ENCODE assay signal across 8 cellular contexts in the genomic region with DNA sequence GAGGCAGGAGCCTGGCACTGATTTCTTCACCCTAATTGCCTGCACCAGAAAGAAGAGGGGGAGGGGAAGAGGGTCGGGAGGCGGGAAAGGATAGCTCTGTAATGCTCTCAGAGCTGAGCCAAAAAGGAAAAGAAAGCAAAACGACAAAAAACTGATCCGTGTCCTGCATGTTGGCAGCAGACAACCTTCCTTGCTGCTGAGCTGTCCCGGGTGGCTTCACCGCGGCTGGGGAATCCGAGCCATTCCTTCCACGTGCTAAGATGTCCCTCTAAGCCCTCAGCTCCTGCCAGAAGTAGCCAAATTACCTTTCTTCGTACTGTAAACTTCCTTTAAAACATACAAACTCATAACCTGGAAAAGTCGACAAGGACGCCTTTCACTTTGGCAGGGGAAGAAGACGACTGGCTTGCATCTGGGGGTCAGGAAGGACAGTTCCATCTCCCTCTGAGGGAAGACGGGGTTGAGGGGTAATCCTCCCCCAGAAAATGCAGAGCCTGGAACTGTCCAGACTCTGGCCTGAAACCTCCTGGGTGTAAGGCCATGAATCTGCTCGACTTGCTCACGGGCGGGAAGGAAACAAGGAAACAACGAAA. TPM values are rescaled to one million over a fixed set of nuclear protein-coding genes. Genes with fewer than 3 reads are reported as not detected.
DNase-seq lines count a peak whose midpoint lies in the region; FAIRE-seq and TF ChIP-seq lines count a peak whose summit lies in the region.

No MANE protein-coding gene starts in this region.

- H3K27me3 Mint-ChIP-seq in activated naive CD4-positive, alpha-beta T cell treated with anti-CD3 and anti-CD28 coated beads, Interleukin-2, amount 50 U/mL, for 24 hours, result peaks cover 64% of the 10 kb centered on the region
- H3K27me3 Mint-ChIP-seq in astrocyte (ENCODE audit: low read depth, unreplicated experiment), result peaks cover 82% of the 10 kb centered on the region
- no peaks in the 10 kb centered on the region for H3K27me3 Mint-ChIP-seq in Caco-2 (ENCODE audit: insufficient read depth, unreplicated experiment)

- in situ Hi-C loops in brain microvascular endothelial cell (cut with HindIII; ENCODE audit: low pct_ligation_motif_present, low sequenced_read_pairs), result no loop called here

- H3K4me3 ChIP-seq in astrocyte (ENCODE audit: insufficient read depth, low read depth, low read length), result no peak overlapping the region
- peak overlapping the region in 1 of 2 experiments; percentile 41 for H3K4me3 ChIP-seq in mesenchymal stem cell (ENCODE audit: insufficient read depth in 1 of 2, low read depth in 1 of 2, low read length in 2 of 2)
- no peak overlapping the region for H3K4me3 ChIP-seq in brain microvascular endothelial cell (ENCODE audit: low read depth, low read length)
- no peak overlapping the region for H3K4me3 ChIP-seq in Caco-2 (ENCODE audit: low read depth, low read length)

- DNase-seq in activated naive CD4-positive, alpha-beta T cell (lab: John Stamatoyannopoulos, UW), result no peak
- DNase-seq in astrocyte (ENCODE audit: low read depth) (peak; percentile 14), mesenchymal stem cell (peak; percentile 58), brain microvascular endothelial cell (no peak), NCI-H187 treated with DMSO at 0.1 percent for 48 hours (lab: John Stamatoyannopoulos, UW) (no peak), Caco-2 (no peak), DMS153 treated with DMSO at 0.1 percent for 48 hours (lab: John Stamatoyannopoulos, UW; ENCODE audit: unreplicated experiment) (no peak)

- no peaks in the 10 kb centered on the region for H3K36me3 ChIP-seq in astrocyte (ENCODE audit: insufficient read depth, low read length)
- H3K36me3 ChIP-seq in mesenchymal stem cell (ENCODE audit: control insufficient read depth in 1 of 2, insufficient read depth in 2 of 2, low read depth in 1 of 2, low read length in 2 of 2), result peaks cover 0 to 2% of the 10 kb centered on the region in 2 experiments
- H3K36me3 ChIP-seq in brain microvascular endothelial cell (replicated peaks), result no peaks in the 10 kb centered on the region
- H3K36me3 ChIP-seq in Caco-2 (ENCODE audit: control insufficient read depth, insufficient read depth, low read length), result peaks cover 6% of the 10 kb centered on the region

- H2AK5ac ChIP-seq in mesenchymal stem cell (ENCODE audit: low read length, severe bottlenecking), result no peak overlapping the region

- peaks cover 4% of the 10 kb centered on the region for H3K9me3 Mint-ChIP-seq in activated naive CD4-positive, alpha-beta T cell treated with anti-CD3 and anti-CD28 coated beads, Interleukin-2, amount 50 U/mL, for 24 hours
- H3K9me3 Mint-ChIP-seq in astrocyte (ENCODE audit: unreplicated experiment) (peaks cover 20% of the 10 kb centered on the region), Caco-2 (ENCODE audit: unreplicated experiment) (no peaks in the 10 kb centered on the region)

- BruUV-seq in Caco-2 (replicated peaks; lab: Mats Ljungman, UMichigan), result no TSS peak

- no peak for FAIRE-seq in astrocyte (lab: Jason Lieb, UNC)

- H3K4me2 ChIP-seq in astrocyte (ENCODE audit: low read length) (peak overlapping the region; percentile 53), mesenchymal stem cell (ENCODE audit: low read length, poor library complexity, severe bottlenecking) (no peak overlapping the region)

- H3K4me3 Mint-ChIP-seq in activated naive CD4-positive, alpha-beta T cell treated with anti-CD3 and anti-CD28 coated beads, Interleukin-2, amount 50 U/mL, for 24 hours, result peak overlapping the region; percentile 21
- H3K4me3 Mint-ChIP-seq in astrocyte (ENCODE audit: unreplicated experiment), result peak overlapping the region; percentile 58
- no peak overlapping the region for H3K4me3 Mint-ChIP-seq in Caco-2 (ENCODE audit: unreplicated experiment)

- intact Hi-C loops in Caco-2 (cut with micrococcal nuclease; ENCODE audit: unreplicated experiment), result no loop called here

- H3K79me2 ChIP-seq in astrocyte (ENCODE audit: insufficient read depth, low read length), result peaks cover 26% of the 10 kb centered on the region

- POLR2A ChIA-PET in Caco-2 (lab: Charles Lee), result no interaction called here

- no peak overlapping the region for H3K27ac ChIP-seq in astrocyte (ENCODE audit: low read depth, low read length)
- no peak overlapping the region for H3K27ac ChIP-seq in mesenchymal stem cell (ENCODE audit: low read length, poor library complexity, severe bottlenecking)
- no peak overlapping the region for H3K27ac ChIP-seq in brain microvascular endothelial cell

- peaks cover 58% of the 10 kb centered on the region for H3K4me1 Mint-ChIP-seq in activated naive CD4-positive, alpha-beta T cell treated with anti-CD3 and anti-CD28 coated beads, Interleukin-2, amount 50 U/mL, for 24 hours
- H3K4me1 Mint-ChIP-seq in astrocyte (ENCODE audit: low read depth, unreplicated experiment) (no peaks in the 10 kb centered on the region), Caco-2 (ENCODE audit: low read depth, unreplicated experiment) (no peaks in the 10 kb centered on the region)

- peaks cover 42% of the 10 kb centered on the region for H4K20me1 ChIP-seq in astrocyte (ENCODE audit: insufficient read depth, low read length)

- H3K4me1 ChIP-seq in astrocyte (ENCODE audit: insufficient read depth, low read length) (peaks cover 4% of the 10 kb centered on the region), mesenchymal stem cell (ENCODE audit: control insufficient read depth, insufficient read depth, low read depth, low read length) (peaks cover 32% of the 10 kb centered on the region), Caco-2 (no peaks in the 10 kb centered on the region)

- no peak overlapping the region for H2BK12ac ChIP-seq in mesenchymal stem cell (ENCODE audit: low read length in 2 of 2)

- no peak overlapping the region for H3K4ac ChIP-seq in mesenchymal stem cell (ENCODE audit: low read depth in 1 of 2, low read length in 2 of 2)

- TF ChIP-seq CTCF in astrocyte (IDR thresholded peaks at IDR 0.05; ENCODE audit: insufficient read depth, low read depth, low read length) (no peak), brain microvascular endothelial cell (IDR thresholded peaks at IDR 0.05; ENCODE audit: low read depth, low read length, missing control alignments) (no peak), Caco-2 (IDR thresholded peaks at IDR 0.05; ENCODE audit: insufficient read depth in 1 of 2, low read depth in 1 of 2, low read length in 1 of 2, severe bottlenecking in 1 of 2, unreplicated experiment in 1 of 2) (no peak)

- H3K36me3 Mint-ChIP-seq in activated naive CD4-positive, alpha-beta T cell treated with anti-CD3 and anti-CD28 coated beads, Interleukin-2, amount 50 U/mL, for 24 hours, result peaks cover 1% of the 10 kb centered on the region
- H3K36me3 Mint-ChIP-seq in astrocyte (ENCODE audit: low read depth, unreplicated experiment) (peaks cover 1% of the 10 kb centered on the region), Caco-2 (ENCODE audit: insufficient read depth, unreplicated experiment) (peaks cover 36% of the 10 kb centered on the region)

- H2BK5ac ChIP-seq in mesenchymal stem cell (ENCODE audit: low read depth, low read length, poor library complexity, severe bottlenecking), result no peak overlapping the region

- no peak overlapping the region for H2BK120ac ChIP-seq in mesenchymal stem cell (ENCODE audit: low read depth, low read length)

- H3K27me3 ChIP-seq in astrocyte (ENCODE audit: insufficient read depth, low read length), result peaks cover 81% of the 10 kb centered on the region
- H3K27me3 ChIP-seq in mesenchymal stem cell (ENCODE audit: control insufficient read depth in 1 of 2, insufficient read depth in 1 of 2, low read length in 2 of 2), result peaks cover 74 to 95% of the 10 kb centered on the region in 2 experiments
- H3K27me3 ChIP-seq in brain microvascular endothelial cell (replicated peaks), result peaks cover 94% of the 10 kb centered on the region
- H3K27me3 ChIP-seq in Caco-2 (replicated peaks; ENCODE audit: control insufficient read depth, insufficient read depth, low read length), result no peaks in the 10 kb centered on the region

- H3K14ac ChIP-seq in mesenchymal stem cell (ENCODE audit: low read length in 2 of 2), result no peak overlapping the region

- no peak overlapping the region for H4K8ac ChIP-seq in mesenchymal stem cell (ENCODE audit: low read length)

- no peak overlapping the region for H2BK15ac ChIP-seq in mesenchymal stem cell (ENCODE audit: low read depth, poor library complexity, severe bottlenecking)

- no peak overlapping the region for H3K18ac ChIP-seq in mesenchymal stem cell (ENCODE audit: low read depth in 1 of 2, low read length in 2 of 2)

- no peak overlapping the region for H3K9ac ChIP-seq in astrocyte (ENCODE audit: low read length)
- H3K9ac ChIP-seq in mesenchymal stem cell (ENCODE audit: low read length), result no peak overlapping the region

- H3K23ac ChIP-seq in mesenchymal stem cell (ENCODE audit: low read length in 2 of 2), result no peak overlapping the region

- no peak overlapping the region for H3K27ac Mint-ChIP-seq in activated naive CD4-positive, alpha-beta T cell treated with anti-CD3 and anti-CD28 coated beads, Interleukin-2, amount 50 U/mL, for 24 hours
- H3K27ac Mint-ChIP-seq in astrocyte (ENCODE audit: unreplicated experiment), result no peak overlapping the region
- no peak overlapping the region for H3K27ac Mint-ChIP-seq in Caco-2 (ENCODE audit: unreplicated experiment)

- 2% methylated on average over 18 of the region's 18 CpGs for WGBS in mesenchymal stem cell

- H3K9me3 ChIP-seq in astrocyte (ENCODE audit: insufficient read depth, low read depth, low read length) (no peaks in the 10 kb centered on the region), mesenchymal stem cell (ENCODE audit: control insufficient read depth, low read length) (no peaks in the 10 kb centered on the region), Caco-2 (0 out of 2 replicates have a peak, but pooled peaks cover 3% of the 10 kb centered on the region)

- no peak overlapping the region for H2AFZ ChIP-seq in astrocyte (ENCODE audit: low read depth, low read length)
- H2AFZ ChIP-seq in mesenchymal stem cell (ENCODE audit: low read depth, low read length), result no peak overlapping the region

- no peaks in the 10 kb centered on the region for H3K79me1 ChIP-seq in mesenchymal stem cell (replicated peaks; ENCODE audit: low read length, poor library complexity, severe bottlenecking)

- H4K91ac ChIP-seq in mesenchymal stem cell (ENCODE audit: low read length), result no peak overlapping the region

- CTCF ChIA-PET in Caco-2 (lab: Charles Lee), result no interaction called here

RNA-seq across cellular contexts. Expression of gene OTX1, which starts 7.6 kb away (rescaled TPM):
- total RNA-seq in astrocyte (0.30 TPM in 1 of 2 replicates, not detected in the other), Caco-2 (2022) (14.4 and 16.0 TPM in 2 replicates)
- 0.01 TPM for polyA plus RNA-seq in mesenchymal stem cell (2013, experiment 1 of 2)
- not detected for polyA plus RNA-seq in mesenchymal stem cell (2013, experiment 2 of 2)

Comparison
In these comparisons a context has a peak if more than half of its experiments do, and no peak if none do; other contexts are left out.
1. DNase-seq: peak in astrocyte (single experiment) and mesenchymal stem cell (single experiment); none in activated naive CD4-positive, alpha-beta T cell (0 of 4), brain microvascular endothelial cell (single experiment), NCI-H187 treated with DMSO at 0.1 percent for 48 hours (single experiment), Caco-2 (0 of 2) and DMS153 treated with DMSO at 0.1 percent for 48 hours (single experiment).
2. RNA of gene OTX1, which starts 7.6 kb away (total RNA-seq): 14.4 to 16.0 TPM in Caco-2; 0.30 TPM in astrocyte; every median in the first group is over 10 times any median in the second.